In genomic region chr3:22959593-22959992, GRCh38 we compare ENCODE assay signal across 10 cellular contexts.
DNase-seq lines count a peak whose midpoint lies in the region; ATAC-seq and TF ChIP-seq lines count a peak whose summit lies in the region.
"Had no signal": no experiment of that assay in that cellular context is flagged by ENCODE, and none has a peak within 500 bp of the region (broad histone marks: within the 10 kb centered on the region; RNA-seq: fewer than 3 reads in every experiment).

No MANE protein-coding gene starts in this region.

- in situ Hi-C loops in KBM-7 (cut with MboI; ENCODE audit: low pct_unique_long_range_greater_than_20kb, low sequenced_read_pairs): no loop called here

- no peaks in the 10 kb centered on the region for H3K4me1 Mint-ChIP-seq in stimulated activated effector memory CD8-positive, alpha-beta T cell treated with anti-CD3 and anti-CD28 coated beads, Interleukin-12 subunit alpha, Interleukin-12 subunit beta, amount 100 ng/mL, for 72 hours
- no peaks in the 10 kb centered on the region for H3K4me1 Mint-ChIP-seq in activated CD4-positive, alpha-beta memory T cell treated with anti-CD3 and anti-CD28 coated beads for 36 hours (ENCODE audit: low read depth)
- H3K4me1 Mint-ChIP-seq: activated naive CD8-positive, alpha-beta T cell treated with anti-CD3 and anti-CD28 coated beads, Interleukin-2, amount 10 ng/mL, durations not matched to agents 7 days and 5 days had no signal

- TF ChIP-seq EP300 in suprapubic skin (IDR thresholded peaks at IDR 0.05): no peak

- intact Hi-C loops in activated CD4-positive, alpha-beta memory T cell treated with anti-CD3 and anti-CD28 coated beads for 36 hours (cut with micrococcal nuclease): no loop called here

- H3K4me3 ChIP-seq in suprapubic skin: no peak overlapping the region

- DNase-seq in stimulated activated effector memory CD8-positive, alpha-beta T cell treated with anti-CD3 and anti-CD28 coated beads, Interleukin-12 subunit alpha, Interleukin-12 subunit beta, amount 100 ng/mL, for 72 hours (ENCODE audit: low spot score in 2 of 2): no peak
- no peak for DNase-seq in DMS79 (lab: John Stamatoyannopoulos, UW)
- DNase-seq in suprapubic skin (ENCODE audit: low spot score in 2 of 2): no peak
- DNase-seq in KBM-7: no peak
- DNase-seq in activated CD4-positive, alpha-beta memory T cell treated with anti-CD3 and anti-CD28 coated beads for 36 hours: no peak
- DNase-seq: activated naive CD8-positive, alpha-beta T cell treated with anti-CD3 and anti-CD28 coated beads, Interleukin-2, amount 10 ng/mL, durations not matched to agents 7 days and 5 days; NCI-H1930 had no signal

- no peaks in the 10 kb centered on the region for H3K27me3 Mint-ChIP-seq in activated CD4-positive, alpha-beta memory T cell treated with anti-CD3 and anti-CD28 coated beads for 36 hours
- H3K27me3 Mint-ChIP-seq: activated naive CD8-positive, alpha-beta T cell treated with anti-CD3 and anti-CD28 coated beads, Interleukin-2, amount 10 ng/mL, durations not matched to agents 7 days and 5 days had no signal

- ATAC-seq in GM18873 (IDR thresholded peaks at IDR 0.05; ENCODE audit: low FRiP score, unreplicated experiment) (peak; percentile 98), GM21723 (IDR thresholded peaks at IDR 0.05; ENCODE audit: unreplicated experiment) (peak; percentile 95), HG03196 (IDR thresholded peaks at IDR 0.05; ENCODE audit: unreplicated experiment) (peak; percentile 98)
- ATAC-seq in stimulated activated effector memory CD8-positive, alpha-beta T cell treated with anti-CD3 and anti-CD28 coated beads, Interleukin-12 subunit alpha, Interleukin-12 subunit beta, amount 100 ng/mL, for 72 hours: peak; percentile 66

- H3K27ac ChIP-seq in suprapubic skin: no peak overlapping the region

- no peak overlapping the region for H3K27ac Mint-ChIP-seq in stimulated activated effector memory CD8-positive, alpha-beta T cell treated with anti-CD3 and anti-CD28 coated beads, Interleukin-12 subunit alpha, Interleukin-12 subunit beta, amount 100 ng/mL, for 72 hours
- no peak overlapping the region for H3K27ac Mint-ChIP-seq in activated CD4-positive, alpha-beta memory T cell treated with anti-CD3 and anti-CD28 coated beads for 36 hours
- H3K27ac Mint-ChIP-seq: activated naive CD8-positive, alpha-beta T cell treated with anti-CD3 and anti-CD28 coated beads, Interleukin-2, amount 10 ng/mL, durations not matched to agents 7 days and 5 days had no signal

- no peak overlapping the region for H3K4me3 Mint-ChIP-seq in stimulated activated effector memory CD8-positive, alpha-beta T cell treated with anti-CD3 and anti-CD28 coated beads, Interleukin-12 subunit alpha, Interleukin-12 subunit beta, amount 100 ng/mL, for 72 hours
- no peak overlapping the region for H3K4me3 Mint-ChIP-seq in activated CD4-positive, alpha-beta memory T cell treated with anti-CD3 and anti-CD28 coated beads for 36 hours
- H3K4me3 Mint-ChIP-seq: activated naive CD8-positive, alpha-beta T cell treated with anti-CD3 and anti-CD28 coated beads, Interleukin-2, amount 10 ng/mL, durations not matched to agents 7 days and 5 days had no signal

- POLR2A ChIA-PET in activated CD4-positive, alpha-beta memory T cell treated with anti-CD3 and anti-CD28 coated beads for 36 hours (lab: Charles Lee): no interaction called here

- no peaks in the 10 kb centered on the region for H3K9me3 ChIP-seq in suprapubic skin

- TF ChIP-seq POLR2A in suprapubic skin (IDR thresholded peaks at IDR 0.05): no peak

- peaks cover 3% of the 10 kb centered on the region for H3K9me3 Mint-ChIP-seq in stimulated activated effector memory CD8-positive, alpha-beta T cell treated with anti-CD3 and anti-CD28 coated beads, Interleukin-12 subunit alpha, Interleukin-12 subunit beta, amount 100 ng/mL, for 72 hours
- no peaks in the 10 kb centered on the region for H3K9me3 Mint-ChIP-seq in activated CD4-positive, alpha-beta memory T cell treated with anti-CD3 and anti-CD28 coated beads for 36 hours
- H3K9me3 Mint-ChIP-seq: activated naive CD8-positive, alpha-beta T cell treated with anti-CD3 and anti-CD28 coated beads, Interleukin-2, amount 10 ng/mL, durations not matched to agents 7 days and 5 days had no signal

- H3K36me3 Mint-ChIP-seq in stimulated activated effector memory CD8-positive, alpha-beta T cell treated with anti-CD3 and anti-CD28 coated beads, Interleukin-12 subunit alpha, Interleukin-12 subunit beta, amount 100 ng/mL, for 72 hours: no peaks in the 10 kb centered on the region
- no peaks in the 10 kb centered on the region for H3K36me3 Mint-ChIP-seq in activated CD4-positive, alpha-beta memory T cell treated with anti-CD3 and anti-CD28 coated beads for 36 hours
- H3K36me3 Mint-ChIP-seq: activated naive CD8-positive, alpha-beta T cell treated with anti-CD3 and anti-CD28 coated beads, Interleukin-2, amount 10 ng/mL, durations not matched to agents 7 days and 5 days had no signal

- no peaks in the 10 kb centered on the region for H3K4me1 ChIP-seq in suprapubic skin

- peaks cover 2% of the 10 kb centered on the region for H3K27me3 ChIP-seq in suprapubic skin

- CTCF ChIA-PET in activated CD4-positive, alpha-beta memory T cell treated with anti-CD3 and anti-CD28 coated beads for 36 hours (lab: Charles Lee): no interaction called here

- WGBS in suprapubic skin: 71% methylated on average over 3 of the region's 3 CpGs

- no peak for TF ChIP-seq CTCF in suprapubic skin (IDR thresholded peaks at IDR 0.05)

- H3K36me3 ChIP-seq in suprapubic skin: no peaks in the 10 kb centered on the region
